In the genomic region with DNA sequence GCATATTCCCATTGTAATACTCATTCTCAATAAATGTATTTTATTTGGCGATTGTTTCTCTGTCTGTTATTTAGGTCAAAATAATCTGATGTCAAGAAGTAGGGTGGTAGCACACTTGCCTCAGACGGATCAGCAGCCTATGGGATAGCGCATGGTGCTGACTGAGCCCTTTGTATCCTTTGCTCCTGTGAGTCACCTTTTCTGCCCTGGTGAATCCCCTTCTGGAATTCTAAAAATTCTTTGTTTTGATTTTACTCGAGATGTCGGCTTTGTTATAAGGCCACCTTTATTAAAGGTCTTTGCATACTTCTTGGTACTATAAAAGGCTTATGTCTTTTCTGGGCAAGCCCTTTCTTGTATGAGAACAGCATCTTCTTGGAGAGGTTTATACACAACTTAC, we compare ENCODE assay signal across 1 cellular context.
TF ChIP-seq lines count a peak whose summit lies in the region.

No MANE protein-coding gene starts in this region.

TF ChIP-seq in GM23338, 12 proteins besides CTCF, POLR2A, EP300 and RAD21 (continued from another document):
- TF ChIP-seq, protein P1, sequence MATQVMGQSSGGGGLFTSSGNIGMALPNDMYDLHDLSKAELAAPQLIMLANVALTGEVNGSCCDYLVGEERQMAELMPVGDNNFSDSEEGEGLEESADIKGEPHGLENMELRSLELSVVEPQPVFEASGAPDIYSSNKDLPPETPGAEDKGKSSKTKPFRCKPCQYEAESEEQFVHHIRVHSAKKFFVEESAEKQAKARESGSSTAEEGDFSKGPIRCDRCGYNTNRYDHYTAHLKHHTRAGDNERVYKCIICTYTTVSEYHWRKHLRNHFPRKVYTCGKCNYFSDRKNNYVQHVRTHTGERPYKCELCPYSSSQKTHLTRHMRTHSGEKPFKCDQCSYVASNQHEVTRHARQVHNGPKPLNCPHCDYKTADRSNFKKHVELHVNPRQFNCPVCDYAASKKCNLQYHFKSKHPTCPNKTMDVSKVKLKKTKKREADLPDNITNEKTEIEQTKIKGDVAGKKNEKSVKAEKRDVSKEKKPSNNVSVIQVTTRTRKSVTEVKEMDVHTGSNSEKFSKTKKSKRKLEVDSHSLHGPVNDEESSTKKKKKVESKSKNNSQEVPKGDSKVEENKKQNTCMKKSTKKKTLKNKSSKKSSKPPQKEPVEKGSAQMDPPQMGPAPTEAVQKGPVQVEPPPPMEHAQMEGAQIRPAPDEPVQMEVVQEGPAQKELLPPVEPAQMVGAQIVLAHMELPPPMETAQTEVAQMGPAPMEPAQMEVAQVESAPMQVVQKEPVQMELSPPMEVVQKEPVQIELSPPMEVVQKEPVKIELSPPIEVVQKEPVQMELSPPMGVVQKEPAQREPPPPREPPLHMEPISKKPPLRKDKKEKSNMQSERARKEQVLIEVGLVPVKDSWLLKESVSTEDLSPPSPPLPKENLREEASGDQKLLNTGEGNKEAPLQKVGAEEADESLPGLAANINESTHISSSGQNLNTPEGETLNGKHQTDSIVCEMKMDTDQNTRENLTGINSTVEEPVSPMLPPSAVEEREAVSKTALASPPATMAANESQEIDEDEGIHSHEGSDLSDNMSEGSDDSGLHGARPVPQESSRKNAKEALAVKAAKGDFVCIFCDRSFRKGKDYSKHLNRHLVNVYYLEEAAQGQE (IDR thresholded peaks at IDR 0.05; ENCODE audit: unreplicated experiment): no peak
- TF ChIP-seq, protein P2, sequence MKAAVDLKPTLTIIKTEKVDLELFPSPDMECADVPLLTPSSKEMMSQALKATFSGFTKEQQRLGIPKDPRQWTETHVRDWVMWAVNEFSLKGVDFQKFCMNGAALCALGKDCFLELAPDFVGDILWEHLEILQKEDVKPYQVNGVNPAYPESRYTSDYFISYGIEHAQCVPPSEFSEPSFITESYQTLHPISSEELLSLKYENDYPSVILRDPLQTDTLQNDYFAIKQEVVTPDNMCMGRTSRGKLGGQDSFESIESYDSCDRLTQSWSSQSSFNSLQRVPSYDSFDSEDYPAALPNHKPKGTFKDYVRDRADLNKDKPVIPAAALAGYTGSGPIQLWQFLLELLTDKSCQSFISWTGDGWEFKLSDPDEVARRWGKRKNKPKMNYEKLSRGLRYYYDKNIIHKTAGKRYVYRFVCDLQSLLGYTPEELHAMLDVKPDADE (IDR thresholded peaks at IDR 0.05): no peak
- TF ChIP-seq EZH2 (IDR thresholded peaks at IDR 0.05; ENCODE audit: low read depth, unreplicated experiment): no peak
- TF ChIP-seq CREB1 (CRISPR knock-in tag; IDR thresholded peaks at IDR 0.05; ENCODE audit: low read depth): no peak
- TF ChIP-seq JUNB (IDR thresholded peaks at IDR 0.05; ENCODE audit: unreplicated experiment): no peak
- TF ChIP-seq ZNF331 (CRISPR knock-in tag; IDR thresholded peaks at IDR 0.05; ENCODE audit: low read depth): no peak
- TF ChIP-seq NANOG (IDR thresholded peaks at IDR 0.05; ENCODE audit: borderline replicate concordance): no peak
- no peak for TF ChIP-seq EZH2phosphoT487 (IDR thresholded peaks at IDR 0.05; ENCODE audit: unreplicated experiment)
- TF ChIP-seq ZNF114 (CRISPR knock-in tag; IDR thresholded peaks at IDR 0.05): no peak
- TF ChIP-seq POLR2AphosphoS5 (IDR thresholded peaks at IDR 0.05; ENCODE audit: low read depth): no peak
- TF ChIP-seq, protein P3, sequence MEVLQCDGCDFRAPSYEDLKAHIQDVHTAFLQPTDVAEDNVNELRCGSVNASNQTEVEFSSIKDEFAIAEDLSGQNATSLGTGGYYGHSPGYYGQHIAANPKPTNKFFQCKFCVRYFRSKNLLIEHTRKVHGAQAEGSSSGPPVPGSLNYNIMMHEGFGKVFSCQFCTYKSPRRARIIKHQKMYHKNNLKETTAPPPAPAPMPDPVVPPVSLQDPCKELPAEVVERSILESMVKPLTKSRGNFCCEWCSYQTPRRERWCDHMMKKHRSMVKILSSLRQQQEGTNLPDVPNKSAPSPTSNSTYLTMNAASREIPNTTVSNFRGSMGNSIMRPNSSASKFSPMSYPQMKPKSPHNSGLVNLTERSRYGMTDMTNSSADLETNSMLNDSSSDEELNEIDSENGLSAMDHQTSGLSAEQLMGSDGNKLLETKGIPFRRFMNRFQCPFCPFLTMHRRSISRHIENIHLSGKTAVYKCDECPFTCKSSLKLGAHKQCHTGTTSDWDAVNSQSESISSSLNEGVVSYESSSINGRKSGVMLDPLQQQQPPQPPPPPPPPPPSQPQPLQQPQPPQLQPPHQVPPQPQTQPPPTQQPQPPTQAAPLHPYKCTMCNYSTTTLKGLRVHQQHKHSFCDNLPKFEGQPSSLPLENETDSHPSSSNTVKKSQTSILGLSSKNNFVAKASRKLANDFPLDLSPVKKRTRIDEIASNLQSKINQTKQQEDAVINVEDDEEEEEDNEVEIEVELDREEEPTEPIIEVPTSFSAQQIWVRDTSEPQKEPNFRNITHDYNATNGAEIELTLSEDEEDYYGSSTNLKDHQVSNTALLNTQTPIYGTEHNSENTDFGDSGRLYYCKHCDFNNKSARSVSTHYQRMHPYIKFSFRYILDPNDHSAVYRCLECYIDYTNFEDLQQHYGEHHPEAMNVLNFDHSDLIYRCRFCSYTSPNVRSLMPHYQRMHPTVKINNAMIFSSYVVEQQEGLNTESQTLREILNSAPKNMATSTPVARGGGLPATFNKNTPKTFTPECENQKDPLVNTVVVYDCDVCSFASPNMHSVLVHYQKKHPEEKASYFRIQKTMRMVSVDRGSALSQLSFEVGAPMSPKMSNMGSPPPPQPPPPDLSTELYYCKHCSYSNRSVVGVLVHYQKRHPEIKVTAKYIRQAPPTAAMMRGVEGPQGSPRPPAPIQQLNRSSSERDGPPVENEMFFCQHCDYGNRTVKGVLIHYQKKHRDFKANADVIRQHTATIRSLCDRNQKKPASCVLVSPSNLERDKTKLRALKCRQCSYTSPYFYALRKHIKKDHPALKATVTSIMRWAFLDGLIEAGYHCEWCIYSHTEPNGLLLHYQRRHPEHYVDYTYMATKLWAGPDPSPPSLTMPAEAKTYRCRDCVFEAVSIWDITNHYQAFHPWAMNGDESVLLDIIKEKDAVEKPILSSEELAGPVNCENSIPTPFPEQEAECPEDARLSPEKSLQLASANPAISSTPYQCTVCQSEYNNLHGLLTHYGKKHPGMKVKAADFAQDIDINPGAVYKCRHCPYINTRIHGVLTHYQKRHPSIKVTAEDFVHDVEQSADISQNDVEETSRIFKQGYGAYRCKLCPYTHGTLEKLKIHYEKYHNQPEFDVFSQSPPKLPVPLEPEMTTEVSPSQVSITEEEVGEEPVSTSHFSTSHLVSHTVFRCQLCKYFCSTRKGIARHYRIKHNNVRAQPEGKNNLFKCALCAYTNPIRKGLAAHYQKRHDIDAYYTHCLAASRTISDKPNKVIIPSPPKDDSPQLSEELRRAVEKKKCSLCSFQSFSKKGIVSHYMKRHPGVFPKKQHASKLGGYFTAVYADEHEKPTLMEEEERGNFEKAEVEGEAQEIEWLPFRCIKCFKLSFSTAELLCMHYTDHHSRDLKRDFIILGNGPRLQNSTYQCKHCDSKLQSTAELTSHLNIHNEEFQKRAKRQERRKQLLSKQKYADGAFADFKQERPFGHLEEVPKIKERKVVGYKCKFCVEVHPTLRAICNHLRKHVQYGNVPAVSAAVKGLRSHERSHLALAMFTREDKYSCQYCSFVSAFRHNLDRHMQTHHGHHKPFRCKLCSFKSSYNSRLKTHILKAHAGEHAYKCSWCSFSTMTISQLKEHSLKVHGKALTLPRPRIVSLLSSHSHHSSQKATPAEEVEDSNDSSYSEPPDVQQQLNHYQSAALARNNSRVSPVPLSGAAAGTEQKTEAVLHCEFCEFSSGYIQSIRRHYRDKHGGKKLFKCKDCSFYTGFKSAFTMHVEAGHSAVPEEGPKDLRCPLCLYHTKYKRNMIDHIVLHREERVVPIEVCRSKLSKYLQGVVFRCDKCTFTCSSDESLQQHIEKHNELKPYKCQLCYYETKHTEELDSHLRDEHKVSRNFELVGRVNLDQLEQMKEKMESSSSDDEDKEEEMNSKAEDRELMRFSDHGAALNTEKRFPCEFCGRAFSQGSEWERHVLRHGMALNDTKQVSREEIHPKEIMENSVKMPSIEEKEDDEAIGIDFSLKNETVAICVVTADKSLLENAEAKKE (CRISPR knock-in tag; IDR thresholded peaks at IDR 0.05): no peak
TF ChIP-seq in GM23338: peak in this region for 0.
